11 cellular contexts compared by ENCODE assay signal in the genomic region with DNA sequence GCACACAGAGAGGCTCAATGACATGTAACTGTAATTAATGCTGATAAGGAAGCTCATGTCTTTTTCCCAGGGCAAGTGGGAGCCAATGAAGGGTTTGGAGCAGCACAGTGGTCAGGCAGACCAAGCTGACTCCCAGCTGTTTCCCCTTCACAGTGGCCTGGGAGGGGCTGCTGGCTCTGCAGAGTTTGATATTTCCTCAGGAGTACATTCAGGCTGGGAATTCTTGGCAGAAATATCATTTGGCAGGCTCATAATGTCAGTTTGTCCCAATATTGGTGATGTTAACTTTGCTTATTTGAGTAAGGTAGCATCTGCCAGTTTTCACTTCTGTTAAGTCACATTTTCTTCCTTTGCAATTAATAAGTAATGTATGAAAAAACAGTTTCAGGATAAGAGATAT.
"Had no signal": no experiment of that assay in that cellular context is flagged by ENCODE, and none has a peak within 500 bp of the region (broad histone marks: within the 10 kb centered on the region; RNA-seq: fewer than 3 reads in every experiment).

No MANE protein-coding gene starts in this region.

- H3K27ac ChIP-seq: dorsolateral prefrontal cortex, lower lobe of right lung, neutrophil, skin epidermis, uterus had no signal

- DNase-seq: activated CD4-positive, CD25-positive, alpha-beta regulatory T cell; dorsolateral prefrontal cortex; lower lobe of right lung; naive thymus-derived CD8-positive, alpha-beta T cell; stimulated activated CD4-positive, alpha-beta T cell treated with anti-CD3 and anti-CD28 coated beads, Interleukin-4, amount 100 ng/mL, for 4 hours; stimulated activated naive CD8-positive, alpha-beta T cell treated with anti-CD3 and anti-CD28 coated beads, Interleukin-15, amount 100 ng/mL, for 72 hours; T-helper 17 cell; uterus had no signal

- H3K4me3 ChIP-seq: dorsolateral prefrontal cortex, lower lobe of right lung, skin epidermis, uterus had no signal

- H3K9me3 ChIP-seq: lower lobe of right lung, neutrophil, uterus had no signal

- H3K4me1 ChIP-seq: uterus had no signal

- H3K36me3 ChIP-seq: lower lobe of right lung, neutrophil, uterus had no signal

- ATAC-seq: esophagus mucosa; naive thymus-derived CD8-positive, alpha-beta T cell; stimulated activated naive CD8-positive, alpha-beta T cell treated with anti-CD3 and anti-CD28 coated beads, Interleukin-15, amount 100 ng/mL, for 72 hours; T-helper 17 cell had no signal

- H3K27me3 ChIP-seq: dorsolateral prefrontal cortex, neutrophil, uterus had no signal
